1 cellular context compared by ENCODE assay signal in the genomic region with DNA sequence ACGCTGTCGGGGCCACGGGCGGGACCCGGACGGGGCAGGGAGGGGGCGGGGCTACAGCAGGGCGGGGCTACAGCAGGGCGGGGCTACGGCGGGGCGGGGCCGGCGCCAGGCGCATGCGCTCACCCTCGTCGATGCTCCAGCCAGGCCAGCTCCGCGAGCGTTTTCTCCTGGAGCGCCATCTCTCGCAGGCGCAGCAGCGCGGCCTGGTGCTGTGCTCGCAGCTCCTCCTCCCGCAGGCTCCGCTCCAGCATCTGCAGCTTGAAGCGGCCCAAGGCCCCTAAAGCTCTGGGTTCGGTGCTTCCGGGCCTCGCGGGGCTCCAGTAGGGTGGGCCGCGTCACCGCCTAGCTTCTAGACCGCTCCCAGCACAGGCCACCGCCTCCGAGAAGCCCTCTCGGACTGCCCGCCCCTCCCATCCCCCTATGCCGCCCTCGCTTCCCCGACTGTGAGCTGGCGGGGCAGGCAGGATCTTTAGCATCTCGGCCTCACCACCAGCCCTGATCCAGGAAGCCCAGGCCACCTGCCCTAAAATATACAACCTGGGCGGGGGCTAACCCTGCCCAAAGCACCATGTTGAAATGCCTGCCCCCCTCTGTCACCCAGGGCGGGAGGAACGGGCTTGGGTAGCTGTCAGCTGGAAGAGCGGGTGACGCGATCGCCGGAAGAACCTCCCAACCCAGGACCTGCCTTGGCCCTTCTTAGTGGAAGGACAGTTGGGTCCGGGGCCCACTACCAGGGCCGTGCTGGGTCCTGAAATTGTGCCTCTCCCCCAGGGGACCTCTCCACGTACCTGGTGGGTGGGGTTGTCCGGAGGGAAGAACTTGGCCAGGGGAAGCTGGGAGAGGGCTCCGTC.
TF ChIP-seq lines count a peak whose summit lies in the region.

No MANE protein-coding gene starts in this region.

TF ChIP-seq in GM12878, 131 proteins besides CTCF, POLR2A, EP300 and RAD21 (continued from another document and continues in another):
- TF ChIP-seq HCFC1 (IDR thresholded peaks at IDR 0.05; ENCODE audit: low read length) (peak; percentile 26; the same call in 1 of the 2 replicates), SUPT20H (IDR thresholded peaks at IDR 0.05; ENCODE audit: borderline replicate concordance, control insufficient read depth, low read depth, low read length) (no peak), BACH1 (IDR thresholded peaks at IDR 0.05; ENCODE audit: borderline replicate concordance) (peak; percentile 81; the same call in 1 of the 2 replicates), NR2F1 (conservative IDR thresholded peaks at IDR 0.05) (0 out of 2 replicates have a peak, but pooled peaks have one; percentile 31), SIN3A (IDR thresholded peaks at IDR 0.05; ENCODE audit: low read depth, low read length) (no peak), RAD51 (IDR thresholded peaks at IDR 0.05) (no peak), BMI1 (IDR thresholded peaks at IDR 0.05; ENCODE audit: borderline replicate concordance) (no peak), NR2C2 (IDR thresholded peaks at IDR 0.05; ENCODE audit: borderline replicate concordance, control insufficient read depth, insufficient read length, low read depth) (no peak), CBX3 (IDR thresholded peaks at IDR 0.05; ENCODE audit: borderline replicate concordance, low read depth) (no peak), SREBF2 (IDR thresholded peaks at IDR 0.05; ENCODE audit: low read length) (no peak), TCF12 (IDR thresholded peaks at IDR 0.05; ENCODE audit: low read depth, low read length) (no peak), CREB1 (IDR thresholded peaks at IDR 0.05; ENCODE audit: low read depth) (no peak), MTA3 (IDR thresholded peaks at IDR 0.05; ENCODE audit: borderline replicate concordance, low read length) (no peak), RUNX3 (IDR thresholded peaks at IDR 0.05; ENCODE audit: low read length) (no peak), ZBED1 (IDR thresholded peaks at IDR 0.05; ENCODE audit: borderline replicate concordance) (no peak), BHLHE40 (IDR thresholded peaks at IDR 0.05; ENCODE audit: borderline replicate concordance in 1 of 2, low read depth in 2 of 2, low read length in 1 of 2) (peak in 1 of 2 experiments; percentile 33; a peak in 2 of 4 replicates), ZNF274 (IDR thresholded peaks at IDR 0.05; ENCODE audit: insufficient read depth, insufficient read length) (no peak), EED (IDR thresholded peaks at IDR 0.05; ENCODE audit: low read depth) (no peak), ZZZ3 (IDR thresholded peaks at IDR 0.05; ENCODE audit: control insufficient read depth, insufficient read length, low read depth) (no peak), ZNF24 (IDR thresholded peaks at IDR 0.05) (no peak), MYC (IDR thresholded peaks at IDR 0.05; ENCODE audit: insufficient read depth, insufficient read length, insufficient replicate concordance, low read length, severe bottlenecking) (no peak), RCOR1 (conservative IDR thresholded peaks at IDR 0.05; ENCODE audit: low read depth, low read length) (no peak), HDGF (IDR thresholded peaks at IDR 0.05) (peak; percentile 69; the same call in 1 of the 2 replicates), ZNF207 (IDR thresholded peaks at IDR 0.05; ENCODE audit: borderline replicate concordance) (0 out of 2 replicates have a peak, but pooled peaks have one; percentile 41), HDAC2 (IDR thresholded peaks at IDR 0.05) (no peak), FOXM1 (IDR thresholded peaks at IDR 0.05; ENCODE audit: low read depth, low read length) (no peak), IRF4 (IDR thresholded peaks at IDR 0.05; ENCODE audit: low read depth, low read length) (no peak), CHD2 (IDR thresholded peaks at IDR 0.05; ENCODE audit: borderline replicate concordance, low read depth, low read length) (no peak), YBX1 (IDR thresholded peaks at IDR 0.05) (no peak), NFYA (IDR thresholded peaks at IDR 0.05; ENCODE audit: borderline replicate concordance, low read depth, low read length) (no peak), NRF1 (conservative IDR thresholded peaks at IDR 0.05; ENCODE audit: low read depth, low read length) (peak; percentile 47), NBN (IDR thresholded peaks at IDR 0.05) (peak; percentile 74)
- TF ChIP-seq, protein P1, sequence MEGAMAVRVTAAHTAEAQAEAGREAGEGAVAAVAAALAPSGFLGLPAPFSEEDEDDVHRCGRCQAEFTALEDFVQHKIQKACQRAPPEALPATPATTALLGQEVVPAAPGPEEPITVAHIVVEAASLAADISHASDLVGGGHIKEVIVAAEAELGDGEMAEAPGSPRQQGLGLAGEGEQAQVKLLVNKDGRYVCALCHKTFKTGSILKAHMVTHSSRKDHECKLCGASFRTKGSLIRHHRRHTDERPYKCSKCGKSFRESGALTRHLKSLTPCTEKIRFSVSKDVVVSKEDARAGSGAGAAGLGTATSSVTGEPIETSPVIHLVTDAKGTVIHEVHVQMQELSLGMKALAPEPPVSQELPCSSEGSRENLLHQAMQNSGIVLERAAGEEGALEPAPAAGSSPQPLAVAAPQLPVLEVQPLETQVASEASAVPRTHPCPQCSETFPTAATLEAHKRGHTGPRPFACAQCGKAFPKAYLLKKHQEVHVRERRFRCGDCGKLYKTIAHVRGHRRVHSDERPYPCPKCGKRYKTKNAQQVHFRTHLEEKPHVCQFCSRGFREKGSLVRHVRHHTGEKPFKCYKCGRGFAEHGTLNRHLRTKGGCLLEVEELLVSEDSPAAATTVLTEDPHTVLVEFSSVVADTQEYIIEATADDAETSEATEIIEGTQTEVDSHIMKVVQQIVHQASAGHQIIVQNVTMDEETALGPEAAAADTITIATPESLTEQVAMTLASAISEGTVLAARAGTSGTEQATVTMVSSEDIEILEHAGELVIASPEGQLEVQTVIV (IDR thresholded peaks at IDR 0.05; ENCODE audit: borderline replicate concordance, partially characterized antibody) = no peak
- TF ChIP-seq, protein P2, sequence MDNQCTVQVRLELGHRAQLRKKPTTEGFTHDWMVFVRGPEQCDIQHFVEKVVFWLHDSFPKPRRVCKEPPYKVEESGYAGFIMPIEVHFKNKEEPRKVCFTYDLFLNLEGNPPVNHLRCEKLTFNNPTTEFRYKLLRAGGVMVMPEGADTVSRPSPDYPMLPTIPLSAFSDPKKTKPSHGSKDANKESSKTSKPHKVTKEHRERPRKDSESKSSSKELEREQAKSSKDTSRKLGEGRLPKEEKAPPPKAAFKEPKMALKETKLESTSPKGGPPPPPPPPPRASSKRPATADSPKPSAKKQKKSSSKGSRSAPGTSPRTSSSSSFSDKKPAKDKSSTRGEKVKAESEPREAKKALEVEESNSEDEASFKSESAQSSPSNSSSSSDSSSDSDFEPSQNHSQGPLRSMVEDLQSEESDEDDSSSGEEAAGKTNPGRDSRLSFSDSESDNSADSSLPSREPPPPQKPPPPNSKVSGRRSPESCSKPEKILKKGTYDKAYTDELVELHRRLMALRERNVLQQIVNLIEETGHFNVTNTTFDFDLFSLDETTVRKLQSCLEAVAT (IDR thresholded peaks at IDR 0.05) = no peak
- TF ChIP-seq, protein P3, sequence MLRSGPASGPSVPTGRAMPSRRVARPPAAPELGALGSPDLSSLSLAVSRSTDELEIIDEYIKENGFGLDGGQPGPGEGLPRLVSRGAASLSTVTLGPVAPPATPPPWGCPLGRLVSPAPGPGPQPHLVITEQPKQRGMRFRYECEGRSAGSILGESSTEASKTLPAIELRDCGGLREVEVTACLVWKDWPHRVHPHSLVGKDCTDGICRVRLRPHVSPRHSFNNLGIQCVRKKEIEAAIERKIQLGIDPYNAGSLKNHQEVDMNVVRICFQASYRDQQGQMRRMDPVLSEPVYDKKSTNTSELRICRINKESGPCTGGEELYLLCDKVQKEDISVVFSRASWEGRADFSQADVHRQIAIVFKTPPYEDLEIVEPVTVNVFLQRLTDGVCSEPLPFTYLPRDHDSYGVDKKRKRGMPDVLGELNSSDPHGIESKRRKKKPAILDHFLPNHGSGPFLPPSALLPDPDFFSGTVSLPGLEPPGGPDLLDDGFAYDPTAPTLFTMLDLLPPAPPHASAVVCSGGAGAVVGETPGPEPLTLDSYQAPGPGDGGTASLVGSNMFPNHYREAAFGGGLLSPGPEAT (IDR thresholded peaks at IDR 0.05; ENCODE audit: low read depth) = no peak
- TF ChIP-seq, protein P4, sequence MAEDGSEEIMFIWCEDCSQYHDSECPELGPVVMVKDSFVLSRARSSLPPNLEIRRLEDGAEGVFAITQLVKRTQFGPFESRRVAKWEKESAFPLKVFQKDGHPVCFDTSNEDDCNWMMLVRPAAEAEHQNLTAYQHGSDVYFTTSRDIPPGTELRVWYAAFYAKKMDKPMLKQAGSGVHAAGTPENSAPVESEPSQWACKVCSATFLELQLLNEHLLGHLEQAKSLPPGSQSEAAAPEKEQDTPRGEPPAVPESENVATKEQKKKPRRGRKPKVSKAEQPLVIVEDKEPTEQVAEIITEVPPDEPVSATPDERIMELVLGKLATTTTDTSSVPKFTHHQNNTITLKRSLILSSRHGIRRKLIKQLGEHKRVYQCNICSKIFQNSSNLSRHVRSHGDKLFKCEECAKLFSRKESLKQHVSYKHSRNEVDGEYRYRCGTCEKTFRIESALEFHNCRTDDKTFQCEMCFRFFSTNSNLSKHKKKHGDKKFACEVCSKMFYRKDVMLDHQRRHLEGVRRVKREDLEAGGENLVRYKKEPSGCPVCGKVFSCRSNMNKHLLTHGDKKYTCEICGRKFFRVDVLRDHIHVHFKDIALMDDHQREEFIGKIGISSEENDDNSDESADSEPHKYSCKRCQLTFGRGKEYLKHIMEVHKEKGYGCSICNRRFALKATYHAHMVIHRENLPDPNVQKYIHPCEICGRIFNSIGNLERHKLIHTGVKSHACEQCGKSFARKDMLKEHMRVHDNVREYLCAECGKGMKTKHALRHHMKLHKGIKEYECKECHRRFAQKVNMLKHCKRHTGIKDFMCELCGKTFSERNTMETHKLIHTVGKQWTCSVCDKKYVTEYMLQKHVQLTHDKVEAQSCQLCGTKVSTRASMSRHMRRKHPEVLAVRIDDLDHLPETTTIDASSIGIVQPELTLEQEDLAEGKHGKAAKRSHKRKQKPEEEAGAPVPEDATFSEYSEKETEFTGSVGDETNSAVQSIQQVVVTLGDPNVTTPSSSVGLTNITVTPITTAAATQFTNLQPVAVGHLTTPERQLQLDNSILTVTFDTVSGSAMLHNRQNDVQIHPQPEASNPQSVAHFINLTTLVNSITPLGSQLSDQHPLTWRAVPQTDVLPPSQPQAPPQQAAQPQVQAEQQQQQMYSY (CRISPR knock-in tag; IDR thresholded peaks at IDR 0.05) = no peak
- TF ChIP-seq, protein P5, sequence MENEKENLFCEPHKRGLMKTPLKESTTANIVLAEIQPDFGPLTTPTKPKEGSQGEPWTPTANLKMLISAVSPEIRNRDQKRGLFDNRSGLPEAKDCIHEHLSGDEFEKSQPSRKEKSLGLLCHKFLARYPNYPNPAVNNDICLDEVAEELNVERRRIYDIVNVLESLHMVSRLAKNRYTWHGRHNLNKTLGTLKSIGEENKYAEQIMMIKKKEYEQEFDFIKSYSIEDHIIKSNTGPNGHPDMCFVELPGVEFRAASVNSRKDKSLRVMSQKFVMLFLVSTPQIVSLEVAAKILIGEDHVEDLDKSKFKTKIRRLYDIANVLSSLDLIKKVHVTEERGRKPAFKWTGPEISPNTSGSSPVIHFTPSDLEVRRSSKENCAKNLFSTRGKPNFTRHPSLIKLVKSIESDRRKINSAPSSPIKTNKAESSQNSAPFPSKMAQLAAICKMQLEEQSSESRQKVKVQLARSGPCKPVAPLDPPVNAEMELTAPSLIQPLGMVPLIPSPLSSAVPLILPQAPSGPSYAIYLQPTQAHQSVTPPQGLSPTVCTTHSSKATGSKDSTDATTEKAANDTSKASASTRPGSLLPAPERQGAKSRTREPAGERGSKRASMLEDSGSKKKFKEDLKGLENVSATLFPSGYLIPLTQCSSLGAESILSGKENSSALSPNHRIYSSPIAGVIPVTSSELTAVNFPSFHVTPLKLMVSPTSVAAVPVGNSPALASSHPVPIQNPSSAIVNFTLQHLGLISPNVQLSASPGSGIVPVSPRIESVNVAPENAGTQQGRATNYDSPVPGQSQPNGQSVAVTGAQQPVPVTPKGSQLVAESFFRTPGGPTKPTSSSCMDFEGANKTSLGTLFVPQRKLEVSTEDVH (IDR thresholded peaks at IDR 0.05; ENCODE audit: low read depth, partially characterized antibody) = no peak
- TF ChIP-seq, protein P6, sequence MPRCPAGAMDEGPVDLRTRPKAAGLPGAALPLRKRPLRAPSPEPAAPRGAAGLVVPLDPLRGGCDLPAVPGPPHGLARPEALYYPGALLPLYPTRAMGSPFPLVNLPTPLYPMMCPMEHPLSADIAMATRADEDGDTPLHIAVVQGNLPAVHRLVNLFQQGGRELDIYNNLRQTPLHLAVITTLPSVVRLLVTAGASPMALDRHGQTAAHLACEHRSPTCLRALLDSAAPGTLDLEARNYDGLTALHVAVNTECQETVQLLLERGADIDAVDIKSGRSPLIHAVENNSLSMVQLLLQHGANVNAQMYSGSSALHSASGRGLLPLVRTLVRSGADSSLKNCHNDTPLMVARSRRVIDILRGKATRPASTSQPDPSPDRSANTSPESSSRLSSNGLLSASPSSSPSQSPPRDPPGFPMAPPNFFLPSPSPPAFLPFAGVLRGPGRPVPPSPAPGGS (IDR thresholded peaks at IDR 0.05; ENCODE audit: borderline replicate concordance, insufficient read depth, low read depth, low read length, poor library complexity, severe bottlenecking) = no peak
- TF ChIP-seq, protein P7, sequence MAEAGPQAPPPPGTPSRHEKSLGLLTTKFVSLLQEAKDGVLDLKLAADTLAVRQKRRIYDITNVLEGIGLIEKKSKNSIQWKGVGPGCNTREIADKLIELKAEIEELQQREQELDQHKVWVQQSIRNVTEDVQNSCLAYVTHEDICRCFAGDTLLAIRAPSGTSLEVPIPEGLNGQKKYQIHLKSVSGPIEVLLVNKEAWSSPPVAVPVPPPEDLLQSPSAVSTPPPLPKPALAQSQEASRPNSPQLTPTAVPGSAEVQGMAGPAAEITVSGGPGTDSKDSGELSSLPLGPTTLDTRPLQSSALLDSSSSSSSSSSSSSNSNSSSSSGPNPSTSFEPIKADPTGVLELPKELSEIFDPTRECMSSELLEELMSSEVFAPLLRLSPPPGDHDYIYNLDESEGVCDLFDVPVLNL (IDR thresholded peaks at IDR 0.05; ENCODE audit: low read depth, low read length) = no peak
- TF ChIP-seq, protein P8, sequence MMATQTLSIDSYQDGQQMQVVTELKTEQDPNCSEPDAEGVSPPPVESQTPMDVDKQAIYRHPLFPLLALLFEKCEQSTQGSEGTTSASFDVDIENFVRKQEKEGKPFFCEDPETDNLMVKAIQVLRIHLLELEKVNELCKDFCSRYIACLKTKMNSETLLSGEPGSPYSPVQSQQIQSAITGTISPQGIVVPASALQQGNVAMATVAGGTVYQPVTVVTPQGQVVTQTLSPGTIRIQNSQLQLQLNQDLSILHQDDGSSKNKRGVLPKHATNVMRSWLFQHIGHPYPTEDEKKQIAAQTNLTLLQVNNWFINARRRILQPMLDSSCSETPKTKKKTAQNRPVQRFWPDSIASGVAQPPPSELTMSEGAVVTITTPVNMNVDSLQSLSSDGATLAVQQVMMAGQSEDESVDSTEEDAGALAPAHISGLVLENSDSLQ (IDR thresholded peaks at IDR 0.05) = no peak
- TF ChIP-seq, protein P9, sequence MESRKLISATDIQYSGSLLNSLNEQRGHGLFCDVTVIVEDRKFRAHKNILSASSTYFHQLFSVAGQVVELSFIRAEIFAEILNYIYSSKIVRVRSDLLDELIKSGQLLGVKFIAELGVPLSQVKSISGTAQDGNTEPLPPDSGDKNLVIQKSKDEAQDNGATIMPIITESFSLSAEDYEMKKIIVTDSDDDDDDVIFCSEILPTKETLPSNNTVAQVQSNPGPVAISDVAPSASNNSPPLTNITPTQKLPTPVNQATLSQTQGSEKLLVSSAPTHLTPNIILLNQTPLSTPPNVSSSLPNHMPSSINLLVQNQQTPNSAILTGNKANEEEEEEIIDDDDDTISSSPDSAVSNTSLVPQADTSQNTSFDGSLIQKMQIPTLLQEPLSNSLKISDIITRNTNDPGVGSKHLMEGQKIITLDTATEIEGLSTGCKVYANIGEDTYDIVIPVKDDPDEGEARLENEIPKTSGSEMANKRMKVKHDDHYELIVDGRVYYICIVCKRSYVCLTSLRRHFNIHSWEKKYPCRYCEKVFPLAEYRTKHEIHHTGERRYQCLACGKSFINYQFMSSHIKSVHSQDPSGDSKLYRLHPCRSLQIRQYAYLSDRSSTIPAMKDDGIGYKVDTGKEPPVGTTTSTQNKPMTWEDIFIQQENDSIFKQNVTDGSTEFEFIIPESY (IDR thresholded peaks at IDR 0.05) = no peak
